ENCODE assay signal across 19 cellular contexts in the genomic region with DNA sequence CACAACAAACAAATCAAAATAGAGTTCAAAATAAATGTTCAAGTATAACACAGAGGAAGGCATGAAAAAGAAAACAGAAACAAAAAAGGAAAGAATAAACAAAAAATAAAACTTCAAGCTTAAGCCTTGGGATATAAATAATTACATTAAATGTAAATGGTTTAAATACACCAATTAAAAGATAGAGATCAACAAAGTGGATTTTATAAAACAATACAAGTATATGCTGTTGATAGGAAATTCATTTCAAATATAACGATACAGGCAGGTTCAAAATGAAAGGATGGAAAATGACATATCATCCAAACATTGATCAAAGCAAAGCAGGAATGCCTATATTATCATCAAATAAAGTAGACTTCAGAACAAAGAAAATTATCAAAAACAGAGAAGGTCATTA.
"Had no signal": no experiment of that assay in that cellular context is flagged by ENCODE, and none has a peak within 500 bp of the region (broad histone marks: within the 10 kb centered on the region; RNA-seq: fewer than 3 reads in every experiment).

No MANE protein-coding gene starts in this region.

- H3K27ac Mint-ChIP-seq: T-cell had no signal

- H3K27ac ChIP-seq: RWPE1 had no signal

- H3K27me3 Mint-ChIP-seq: T-cell had no signal

- H3K4me3 Mint-ChIP-seq: T-cell had no signal

- ATAC-seq: T-cell had no signal

- DNase-seq: Karpas-422, KG1, MV-4-11, NCI-H1048, NCI-H1105, NCI-H1417, NCI-H1436 treated with DMSO at 0.1 percent for 48 hours, NCI-H1694, NCI-H187 treated with DMSO at 0.1 percent for 48 hours, NCI-H2029 treated with DMSO at 0.1 percent for 48 hours, NCI-H2227 treated with DMSO at 0.1 percent for 48 hours, NCI-H524, NCI-H526 treated with DMSO at 0.1 percent for 48 hours, NCI-H774, SHP77, SK-N-SH, SW 1271, T-cell had no signal
